Comparison of ENCODE assay signal across 1 cellular context in genomic region chr2:69801745-69802144, GRCh38.
TF ChIP-seq lines count a peak whose summit lies in the region.

No MANE protein-coding gene starts in this region.

TF ChIP-seq in GM23338, 12 proteins besides CTCF, POLR2A, EP300 and RAD21 (continued from another document):
- no peak for TF ChIP-seq ZNF462 (CRISPR knock-in tag; IDR thresholded peaks at IDR 0.05)
- no peak for TF ChIP-seq REST (IDR thresholded peaks at IDR 0.05; ENCODE audit: unreplicated experiment)
- TF ChIP-seq EZH2phosphoT487 (IDR thresholded peaks at IDR 0.05; ENCODE audit: unreplicated experiment), result no peak
- no peak for TF ChIP-seq POLR2AphosphoS5 (IDR thresholded peaks at IDR 0.05; ENCODE audit: low read depth)
- TF ChIP-seq ZNF331 (CRISPR knock-in tag; IDR thresholded peaks at IDR 0.05; ENCODE audit: low read depth), result no peak
- TF ChIP-seq ZNF114 (CRISPR knock-in tag; IDR thresholded peaks at IDR 0.05), result no peak
- no peak for TF ChIP-seq ETS1 (IDR thresholded peaks at IDR 0.05)
- no peak for TF ChIP-seq EZH2 (IDR thresholded peaks at IDR 0.05; ENCODE audit: low read depth, unreplicated experiment)
TF ChIP-seq in GM23338: peak in this region for 0.
